8 cellular contexts compared by ENCODE assay signal in the genomic region with DNA sequence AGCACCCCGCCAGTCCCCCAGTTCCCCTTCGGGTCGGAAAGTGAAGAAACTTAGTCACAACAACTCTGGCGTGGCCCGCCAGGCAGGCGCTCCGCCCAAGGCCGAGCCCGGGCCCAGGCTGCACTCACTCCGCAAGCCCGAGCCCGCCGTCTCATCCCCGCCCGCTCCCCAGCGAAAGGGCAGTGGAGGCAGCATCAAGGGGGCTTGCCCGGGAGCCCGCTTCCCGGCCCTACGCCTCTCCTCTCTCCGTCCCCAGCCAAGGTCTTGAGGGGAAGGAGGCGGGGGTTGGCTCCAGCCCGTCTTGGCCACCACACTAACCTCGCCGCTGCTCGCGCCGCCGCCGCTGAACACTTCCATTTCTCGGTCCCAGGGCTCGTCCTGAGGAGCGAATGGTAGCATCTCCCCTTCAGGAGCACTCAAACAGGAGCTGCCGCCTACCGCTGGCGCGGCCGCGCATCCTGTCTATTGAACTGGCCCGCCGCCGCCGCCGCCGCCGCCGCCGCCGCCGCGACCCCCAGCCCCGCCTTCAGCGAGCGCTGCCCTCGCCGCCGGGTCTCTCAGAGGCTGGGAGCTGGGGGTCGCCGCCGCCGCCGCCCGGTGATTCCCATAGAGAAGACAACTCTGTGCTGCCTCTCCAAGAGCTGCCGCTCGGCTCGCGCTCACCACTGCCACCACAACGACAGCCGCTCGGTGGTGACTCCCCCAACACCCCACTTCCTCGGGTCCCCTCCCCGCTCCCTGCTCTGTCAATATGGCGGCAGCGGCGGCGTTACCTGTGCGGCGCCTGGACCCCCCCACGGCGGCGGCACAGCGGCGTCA. TPM values are rescaled to one million over a fixed set of nuclear protein-coding genes. Genes with fewer than 3 reads are reported as not detected.
A peak's percentile ranks its signal among the peaks of the same experiment; 100 is the strongest.
DNase-seq lines count a peak whose midpoint lies in the region; ATAC-seq and TF ChIP-seq lines count a peak whose summit lies in the region.

Gene RPS6KA6 (minus strand): TSS at position 699 of the 819 bp plus-strand sequence. CDS start 300 bp downstream, at position 399.

- no peaks in the 10 kb centered on the region for H3K36me3 ChIP-seq in esophagus squamous epithelium

- no peaks in the 10 kb centered on the region for H3K27me3 ChIP-seq in esophagus squamous epithelium

- peaks cover 0 to 21% (median 10%) of the 10 kb centered on the region in 9 donors for H3K9me3 Mint-ChIP-seq in naive thymus-derived CD8-positive, alpha-beta T cell

- H3K4me3 ChIP-seq in esophagus squamous epithelium = peak within 1 kb of the TSS; percentile 47 to 69 (median 58)

- H3K27ac ChIP-seq in VCaP = peak within 1 kb of the TSS; percentile 75
- H3K27ac ChIP-seq in esophagus squamous epithelium = peak within 1 kb of the TSS; percentile 49 to 74 (median 64)

- H3K27me3 Mint-ChIP-seq in naive thymus-derived CD8-positive, alpha-beta T cell = peaks cover 8 to 55% (median 29%) of the 10 kb centered on the region in 5 donors

- H3K9me3 ChIP-seq in esophagus squamous epithelium = no peaks in the 10 kb centered on the region

- no peak for TF ChIP-seq POLR2A in esophagus squamous epithelium (IDR thresholded peaks at IDR 0.05)

- POLR2A ChIA-PET in naive thymus-derived CD8-positive, alpha-beta T cell (lab: Charles Lee) = no interaction called here

- intact Hi-C loops in esophagus squamous epithelium (cut with DNase I) = no loop called here

- no peak for TF ChIP-seq CTCF in VCaP (conservative IDR thresholded peaks at IDR 0.05)
- TF ChIP-seq CTCF in esophagus squamous epithelium (IDR thresholded peaks at IDR 0.05) = no peak
- no peak for TF ChIP-seq CTCF in GM20000 (IDR thresholded peaks at IDR 0.05; ENCODE audit: extremely low read depth, missing control alignments)

- WGBS in esophagus squamous epithelium, 2 donors = 25% methylated on average over 8 of the region's 83 CpGs; no CpG with 5 or more reads in 1 of the 2 donors

- H3K27ac Mint-ChIP-seq in naive thymus-derived CD8-positive, alpha-beta T cell = peak within 1 kb of the TSS in 6 of 10 donors; percentile 10 to 75 (median 48)

- ATAC-seq in HG03175 (IDR thresholded peaks at IDR 0.05; ENCODE audit: unreplicated experiment) = peak; percentile 52
- peak; percentile 33 to 52 for ATAC-seq in naive thymus-derived CD8-positive, alpha-beta T cell

- H3K4me3 Mint-ChIP-seq in naive thymus-derived CD8-positive, alpha-beta T cell = peak within 1 kb of the TSS; percentile 20 to 72 (median 60)

- peak; percentile 31 for DNase-seq in activated T-cell treated with anti-CD3 and anti-CD28 coated beads, Interleukin-2, amount 50 U/mL, for 1 hour
- DNase-seq in activated T-cell treated with anti-CD3 and anti-CD28 coated beads for 4 hours (no peak), esophagus squamous epithelium (lab: John Stamatoyannopoulos, UW) (no peak), GM20000 (ENCODE audit: low spot score) (no peak), A172 (ENCODE audit: low spot score) (no peak)
- peak in 2 of 10 donors; percentile 1 to 13 for DNase-seq in naive thymus-derived CD8-positive, alpha-beta T cell

- no peaks in the 10 kb centered on the region for H3K4me1 ChIP-seq in esophagus squamous epithelium

- H3K36me3 Mint-ChIP-seq in naive thymus-derived CD8-positive, alpha-beta T cell = peaks cover 0 to 12% (median 6%) of the 10 kb centered on the region in 3 donors

- H3K4me1 Mint-ChIP-seq in naive thymus-derived CD8-positive, alpha-beta T cell = peaks cover 0 to 6% (median 5%) of the 10 kb centered on the region in 4 donors

RNA-seq across cellular contexts. Expression of gene RPS6KA6, which starts in this region (rescaled TPM):
- total RNA-seq in esophagus squamous epithelium = 1 to 10 TPM in 3 of 4 donors, under 1 TPM in 1; 0.92 to 2.9 (median 1.9) TPM
- under 1 TPM; 0.30 to 0.57 TPM for total RNA-seq in naive thymus-derived CD8-positive, alpha-beta T cell
- polyA plus RNA-seq in naive thymus-derived CD8-positive, alpha-beta T cell = under 1 TPM in 1 of 3 donors, not detected in 2; 0.26 TPM
- not detected in 2 replicates for total RNA-seq in A172 (2014; rRNA removed; shearing (Covaris generic))

Comparison
In these comparisons a context has a peak if more than half of its experiments do, and no peak if none do; other contexts are left out.
1. Peak in ATAC-seq in naive thymus-derived CD8-positive, alpha-beta T cell; RNA of the gene not detected or under 1 TPM.